In the genomic region with DNA sequence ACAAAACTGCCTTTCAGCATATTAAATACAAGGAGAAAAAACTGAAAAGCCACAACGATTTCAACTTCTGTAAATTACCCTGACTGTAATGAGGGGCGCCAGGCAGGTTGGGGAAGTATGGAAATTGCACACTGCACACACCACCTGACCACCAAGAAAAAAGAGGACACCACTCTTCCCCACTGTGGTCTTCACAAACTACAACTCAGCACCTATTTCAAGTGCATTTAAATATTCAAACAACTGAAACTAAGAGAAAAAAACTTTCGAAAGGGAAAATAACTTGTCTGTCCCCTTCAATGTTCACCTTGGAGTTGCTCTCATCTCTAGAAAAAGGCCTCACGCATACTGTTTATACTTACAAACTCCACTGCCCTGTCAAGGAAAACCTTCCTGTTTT, we compare ENCODE assay signal across 1 cellular context.
TF ChIP-seq lines count a peak whose summit lies in the region.

No MANE protein-coding gene starts in this region.

TF ChIP-seq in GM12878, 131 proteins besides CTCF, POLR2A, EP300 and RAD21 (continued from another document):
- no peak for TF ChIP-seq CEBPB (IDR thresholded peaks at IDR 0.05; ENCODE audit: borderline replicate concordance in 1 of 2, low read depth in 2 of 2, low read length in 2 of 2)
- no peak for TF ChIP-seq SREBF2 (IDR thresholded peaks at IDR 0.05; ENCODE audit: low read length)
